In genomic region chr1:66996018-66996682, GRCh38 we compare ENCODE assay signal across 8 cellular contexts. TPM values are rescaled to one million over a fixed set of nuclear protein-coding genes. Genes with fewer than 3 reads are reported as not detected.
A peak's percentile ranks its signal among the peaks of the same experiment; 100 is the strongest.
DNase-seq lines count a peak whose midpoint lies in the region; ATAC-seq, FAIRE-seq and TF ChIP-seq lines count a peak whose summit lies in the region.

No MANE protein-coding gene starts in this region.

- peaks cover 3% of the 10 kb centered on the region for H3K4me1 Mint-ChIP-seq in brain

- no peaks in the 10 kb centered on the region for H3K9me3 Mint-ChIP-seq in brain

- FAIRE-seq in TTC549 (lab: Jason Lieb, UNC) = peak; percentile 84

- ATAC-seq in HG02759 (IDR thresholded peaks at IDR 0.05; ENCODE audit: unreplicated experiment) (peak; percentile 80), GM19328 (IDR thresholded peaks at IDR 0.05; ENCODE audit: unreplicated experiment) (no peak)

- peak; percentile 80 for TF ChIP-seq CTCF in GM10266 (IDR thresholded peaks at IDR 0.05; ENCODE audit: control insufficient read depth, insufficient read depth, low read depth, missing control alignments)
- TF ChIP-seq CTCF in brain (conservative IDR thresholded peaks at IDR 0.05) = peak; percentile 65 to 88

- H3K27ac Mint-ChIP-seq in brain = peak overlapping the region in 3 of 5 experiments; percentile 3 to 10 (median 4)

- DNase-seq in GM10266 (ENCODE audit: extremely low spot score) (peak; percentile 44), NCI-H2081 treated with DMSO at 0.1 percent for 48 hours (lab: John Stamatoyannopoulos, UW) (peak; percentile 49), islet precursor cell (peak; percentile 78)
- peak; percentile 43 to 47 for DNase-seq in stimulated activated CD4-positive, alpha-beta T cell treated with anti-CD3 and anti-CD28 coated beads, Interleukin-2, amount 100 ng/mL, for 48 hours

- H3K4me3 Mint-ChIP-seq in brain = no peak overlapping the region

- H3K36me3 Mint-ChIP-seq in brain = peaks cover 19% of the 10 kb centered on the region

- no peaks in the 10 kb centered on the region for H3K27me3 Mint-ChIP-seq in brain

RNA-seq across cellular contexts. Expression of gene SLC35D1, which starts 57.8 kb away (rescaled TPM):
- polyA plus RNA-seq in brain (ENCODE audit: insufficient read depth, low read depth, low replicate concordance) = 1.2 TPM
